13 cellular contexts compared by ENCODE assay signal in genomic region chr2:20421336-20421987, GRCh38. TPM values are rescaled to one million over a fixed set of nuclear protein-coding genes. Genes with fewer than 3 reads are reported as not detected.
DNase-seq lines count a peak whose midpoint lies in the region; ATAC-seq and TF ChIP-seq lines count a peak whose summit lies in the region.
"Had no signal": no experiment of that assay in that cellular context is flagged by ENCODE, and none has a peak within 500 bp of the region (broad histone marks: within the 10 kb centered on the region; RNA-seq: fewer than 3 reads in every experiment).

No MANE protein-coding gene starts in this region.

- H4K20me1 ChIP-seq in SK-N-SH (ENCODE audit: insufficient read depth) (no peaks in the 10 kb centered on the region), osteoblast (ENCODE audit: insufficient read depth, low read length) (peaks cover 5% of the 10 kb centered on the region)

- H3K4me1 ChIP-seq in SK-N-SH (ENCODE audit: control insufficient read depth in 1 of 2, insufficient read depth in 2 of 2, low read depth in 1 of 2, low read length in 1 of 2) = peaks cover 25 to 32% of the 10 kb centered on the region in 2 experiments
- peaks cover 33% of the 10 kb centered on the region for H3K4me1 ChIP-seq in osteoblast (ENCODE audit: insufficient read depth, low read length)
- H3K4me1 ChIP-seq in upper lobe of left lung = peaks cover 46 to 52% (median 51%) of the 10 kb centered on the region in 4 donors

- CTCF ChIA-PET in SK-N-SH (lab: Yijun Ruan, JAX) = interaction anchor here (0.7 to 18.3 kb wide), 10 partner anchors 12 to 409 kb away, joined by 3 to 243 read pairs (median 8); partner anchors contain the start of genes HS1BP3 and MATN3

- no peak overlapping the region for H3K4me3 ChIP-seq in SK-N-SH (ENCODE audit: low read depth in 2 of 2, low read length in 1 of 2)
- peak overlapping the region; percentile 23 for H3K4me3 ChIP-seq in osteoblast (ENCODE audit: insufficient read depth, low read length)
- no peak overlapping the region for H3K4me3 ChIP-seq in upper lobe of left lung

- no peak for TF ChIP-seq RAD21 in SK-N-SH (IDR thresholded peaks at IDR 0.05; ENCODE audit: low read length)

- peaks cover 11% of the 10 kb centered on the region for H3F3A ChIP-seq in SK-N-SH (replicated peaks; ENCODE audit: insufficient read depth)

- H3K27ac ChIP-seq in SK-N-SH (ENCODE audit: low read depth in 2 of 2, low read length in 1 of 2) (no peak overlapping the region), osteoblast (ENCODE audit: low read depth, low read length) (no peak overlapping the region), upper lobe of left lung (peak overlapping the region in 3 of 4 donors; percentile 64 to 89 (median 74))
- H3K27ac ChIP-seq: 22Rv1 had no signal

- WGBS in SK-N-SH (ENCODE audit: low lambda C conversion rate) = 90% methylated on average over 14 of the region's 14 CpGs
- WGBS in upper lobe of left lung, 2 donors = 79 to 87% methylated on average over 12 to 13 of the region's 14 CpGs

- no peaks in the 10 kb centered on the region for H3K36me3 ChIP-seq in SK-N-SH (replicated peaks in 1 of 2; ENCODE audit: control insufficient read depth in 1 of 2, insufficient read depth in 2 of 2, low read length in 1 of 2)
- no peaks in the 10 kb centered on the region for H3K36me3 ChIP-seq in osteoblast (ENCODE audit: insufficient read depth, low read length)
- H3K36me3 ChIP-seq in upper lobe of left lung = no peaks in the 10 kb centered on the region

- ATAC-seq in SK-N-SH treated with all-trans-retinoic acid at 6 μM for 48 hours (no peak), upper lobe of left lung (ENCODE audit: low FRiP score in 2 of 2) (peak in 1 of 2 donors; percentile 4), HG03432 (IDR thresholded peaks at IDR 0.05; ENCODE audit: unreplicated experiment) (no peak)

- POLR2A ChIA-PET in SK-N-SH (lab: Yijun Ruan, JAX) = interaction anchor here (1.1 kb wide), 1 partner anchor 26 kb away, joined by 3 read pairs; the partner anchor contains the start of gene RHOB

- H3K9me3 ChIP-seq in SK-N-SH (no peaks in the 10 kb centered on the region), osteoblast (ENCODE audit: low read depth, low read length) (no peaks in the 10 kb centered on the region), upper lobe of left lung (no peaks in the 10 kb centered on the region)

- H3K27me3 ChIP-seq in SK-N-SH (ENCODE audit: insufficient read depth) (no peaks in the 10 kb centered on the region), osteoblast (ENCODE audit: insufficient read depth, low read length) (no peaks in the 10 kb centered on the region), upper lobe of left lung (no peaks in the 10 kb centered on the region)

- TF ChIP-seq EP300 in SK-N-SH (IDR thresholded peaks at IDR 0.05; ENCODE audit: borderline replicate concordance in 1 of 2, low read depth in 1 of 2, low read length in 1 of 2) (no peak), upper lobe of left lung (IDR thresholded peaks at IDR 0.05) (no peak)

- H3K9ac ChIP-seq in SK-N-SH = no peak overlapping the region

- DNase-seq in SK-N-SH (no peak), fibroblast of gingiva (ENCODE audit: low read depth) (peak; percentile 27), osteoblast (ENCODE audit: insufficient read length, low spot score, missing footprints) (no peak), upper lobe of left lung (peak in 1 of 2 donors; percentile 20)
- DNase-seq in activated naive CD4-positive, alpha-beta T cell treated with anti-CD3 and anti-CD28 coated beads, Interleukin-2, amount 50 U/mL, for 16 hours = no peak
- DNase-seq in activated CD4-positive, alpha-beta T cell treated with anti-CD3 and anti-CD28 coated beads for 4 hours = no peak
- DNase-seq: activated naive CD8-positive, alpha-beta T cell treated with anti-CD3 and anti-CD28 coated beads, Interleukin-2, amount 10 ng/mL, durations not matched to agents 7 days and 5 days; DND-41; NCI-H1417 treated with DMSO at 0.1 percent for 48 hours; SW 1271 had no signal

- H3K79me2 ChIP-seq in SK-N-SH (ENCODE audit: insufficient read depth) (no peaks in the 10 kb centered on the region), osteoblast (ENCODE audit: insufficient read depth, low read length) (no peaks in the 10 kb centered on the region)

- H3K4me2 ChIP-seq in SK-N-SH (peak overlapping the region; percentile 40; the same call in 1 of the 2 replicates), osteoblast (ENCODE audit: insufficient read depth, low read length) (peak overlapping the region; percentile 69)

- no peak for TF ChIP-seq POLR2A in upper lobe of left lung (IDR thresholded peaks at IDR 0.05)

- H2AFZ ChIP-seq in SK-N-SH (ENCODE audit: low read depth) (no peak overlapping the region), osteoblast (ENCODE audit: low read length) (no peak overlapping the region)

- TF ChIP-seq CTCF in SK-N-SH (IDR thresholded peaks at IDR 0.05) = no peak
- no peak for TF ChIP-seq CTCF in osteoblast (IDR thresholded peaks at IDR 0.05; ENCODE audit: extremely low read depth, low read depth, low read length)
- no peak for TF ChIP-seq CTCF in upper lobe of left lung (IDR thresholded peaks at IDR 0.05)

- H3K9me2 ChIP-seq in SK-N-SH = no peaks in the 10 kb centered on the region

TF ChIP-seq in SK-N-SH, 30 proteins besides CTCF, POLR2A, EP300 and RAD21 (continues in another document):
- TF ChIP-seq RXRA (IDR thresholded peaks at IDR 0.05; ENCODE audit: borderline replicate concordance, low read depth) = no peak
- no peak for TF ChIP-seq TAF1 (IDR thresholded peaks at IDR 0.05; ENCODE audit: borderline replicate concordance, low read depth, low read length)
- no peak for TF ChIP-seq USF2 (IDR thresholded peaks at IDR 0.05; ENCODE audit: borderline replicate concordance, low read depth, low read length)
- TF ChIP-seq MEF2A (IDR thresholded peaks at IDR 0.05; ENCODE audit: borderline replicate concordance, low read depth) = no peak

TF ChIP-seq in SK-N-SH treated with all-trans-retinoic acid at 6 μM for 48 hours, 23 proteins besides CTCF, POLR2A, EP300 and RAD21 (continues in another document):
- TF ChIP-seq TOX (CRISPR knock-in tag; IDR thresholded peaks at IDR 0.05; ENCODE audit: borderline replicate concordance) (no peak), PPARA (CRISPR knock-in tag; IDR thresholded peaks at IDR 0.05; ENCODE audit: borderline replicate concordance) (no peak), ZNF565 (CRISPR knock-in tag; conservative IDR thresholded peaks at IDR 0.05; ENCODE audit: low read depth) (no peak), ZNF8 (CRISPR knock-in tag; IDR thresholded peaks at IDR 0.05) (no peak), SNAI2 (CRISPR knock-in tag; IDR thresholded peaks at IDR 0.05) (no peak), OSR1 (CRISPR knock-in tag; IDR thresholded peaks at IDR 0.05) (no peak), CREB5 (CRISPR knock-in tag; IDR thresholded peaks at IDR 0.05; ENCODE audit: low read depth) (no peak), BACH2 (CRISPR knock-in tag; IDR thresholded peaks at IDR 0.05; ENCODE audit: borderline replicate concordance) (no peak), ZC3H10 (CRISPR knock-in tag; IDR thresholded peaks at IDR 0.05) (no peak), CSRNP3 (CRISPR knock-in tag; IDR thresholded peaks at IDR 0.05) (no peak), ZFP30 (CRISPR knock-in tag; IDR thresholded peaks at IDR 0.05) (no peak)

RNA-seq across cellular contexts. Expression of gene RHOB, which starts 25.4 kb away (rescaled TPM):
- polyA plus RNA-seq in SK-N-SH (2012; rRNA removed) = 43.5 and 50.3 TPM in 2 replicates
- 34.4 and 40.5 TPM in 2 replicates for polyA plus RNA-seq in SK-N-SH (2012; cell fraction: cytosol; rRNA removed)
- 63.2 and 74.9 TPM in 2 replicates for polyA plus RNA-seq in SK-N-SH (2012; cell fraction: nucleus; rRNA removed)
- total RNA-seq in osteoblast = 145 and 161 TPM in 2 replicates
- total RNA-seq in upper lobe of left lung = 100 to 1,000 TPM; 193 to 583 (median 336) TPM

Comparison
In these comparisons a context has a peak if more than half of its experiments do, and no peak if none do; other contexts are left out.
1. H3K27ac ChIP-seq: peak in upper lobe of left lung (3 of 4); none in SK-N-SH (0 of 2) and osteoblast (single experiment).